ENCODE assay signal across 10 cellular contexts in genomic region chr13:23570931-23571330, GRCh38. TPM values are rescaled to one million over a fixed set of nuclear protein-coding genes. Genes with fewer than 3 reads are reported as not detected.
DNase-seq lines count a peak whose midpoint lies in the region; ATAC-seq and TF ChIP-seq lines count a peak whose summit lies in the region.
"Had no signal": no experiment of that assay in that cellular context is flagged by ENCODE, and none has a peak within 500 bp of the region (broad histone marks: within the 10 kb centered on the region; RNA-seq: fewer than 3 reads in every experiment).

No MANE protein-coding gene starts in this region.

- H3K4me3 Mint-ChIP-seq in mesothelial cell of epicardium = peak overlapping the region; percentile 80
- no peak overlapping the region for H3K4me3 Mint-ChIP-seq in stimulated activated effector memory CD8-positive, alpha-beta T cell treated with anti-CD3 and anti-CD28 coated beads, Interleukin-12 subunit alpha, Interleukin-12 subunit beta, amount 100 ng/mL, for 72 hours
- H3K4me3 Mint-ChIP-seq: WTC11 had no signal

- H3K4me2 ChIP-seq in Loucy (ENCODE audit: low read depth, low read length, poor library complexity, severe bottlenecking) = no peak overlapping the region

- 73 to 77% methylated on average over 1 of the region's 1 CpG for WGBS in testis, 2 donors

- H3K79me2 ChIP-seq in Loucy (ENCODE audit: insufficient read depth, low read length) = no peaks in the 10 kb centered on the region

- intact Hi-C loops in testis (cut with DNase I; ENCODE audit: low total_unique reads) = loop anchor here (10.0 kb wide), 1 partner anchor 106 kb away; no protein-coding TSS in a partner anchor

- H3K9me3 ChIP-seq in Loucy (ENCODE audit: insufficient read depth, low read depth, low read length) (no peaks in the 10 kb centered on the region), testis (no peaks in the 10 kb centered on the region)

- H3K9me2 ChIP-seq in Loucy (replicated peaks; ENCODE audit: low read depth, low read length) = no peaks in the 10 kb centered on the region

- peak overlapping the region; percentile 98 for H3K27ac Mint-ChIP-seq in mesothelial cell of epicardium
- H3K27ac Mint-ChIP-seq in stimulated activated effector memory CD8-positive, alpha-beta T cell treated with anti-CD3 and anti-CD28 coated beads, Interleukin-12 subunit alpha, Interleukin-12 subunit beta, amount 100 ng/mL, for 72 hours = no peak overlapping the region
- H3K27ac Mint-ChIP-seq: WTC11 had no signal

- peaks cover 2% of the 10 kb centered on the region for H3K36me3 Mint-ChIP-seq in mesothelial cell of epicardium
- no peaks in the 10 kb centered on the region for H3K36me3 Mint-ChIP-seq in stimulated activated effector memory CD8-positive, alpha-beta T cell treated with anti-CD3 and anti-CD28 coated beads, Interleukin-12 subunit alpha, Interleukin-12 subunit beta, amount 100 ng/mL, for 72 hours
- H3K36me3 Mint-ChIP-seq: WTC11 had no signal

- ATAC-seq in GM21619 (IDR thresholded peaks at IDR 0.05; ENCODE audit: unreplicated experiment) (no peak), HG03097 (IDR thresholded peaks at IDR 0.05; ENCODE audit: low FRiP score, unreplicated experiment) (no peak)
- no peak for ATAC-seq in stimulated activated effector memory CD8-positive, alpha-beta T cell treated with anti-CD3 and anti-CD28 coated beads, Interleukin-12 subunit alpha, Interleukin-12 subunit beta, amount 100 ng/mL, for 72 hours

- CTCF ChIA-PET in BJ (lab: Yijun Ruan, JAX) = interaction anchor here (1.1 to 1.6 kb wide), 3 partner anchors 11 to 135 kb away, joined by 3 to 5 read pairs (median 3); no protein-coding TSS in a partner anchor

- H4K20me1 ChIP-seq in Loucy (ENCODE audit: insufficient read depth, low read length, poor library complexity, severe bottlenecking) = no peaks in the 10 kb centered on the region

- H3K4me1 Mint-ChIP-seq in mesothelial cell of epicardium = peaks cover 52% of the 10 kb centered on the region
- no peaks in the 10 kb centered on the region for H3K4me1 Mint-ChIP-seq in stimulated activated effector memory CD8-positive, alpha-beta T cell treated with anti-CD3 and anti-CD28 coated beads, Interleukin-12 subunit alpha, Interleukin-12 subunit beta, amount 100 ng/mL, for 72 hours

- H3K4me1 ChIP-seq in Loucy (ENCODE audit: insufficient read depth, low read length, poor library complexity, severe bottlenecking) = no peaks in the 10 kb centered on the region
- H3K4me1 ChIP-seq in testis = peaks cover 5% of the 10 kb centered on the region

- TF ChIP-seq CTCF in BJ (IDR thresholded peaks at IDR 0.05; ENCODE audit: insufficient read depth, low read depth, low read length) (peak; percentile 35; the same call in 1 of the 2 replicates), Loucy (conservative IDR thresholded peaks at IDR 0.05; ENCODE audit: low read length) (peak; percentile 36), coronary artery (IDR thresholded peaks at IDR 0.05) (no peak), mesothelial cell of epicardium (IDR thresholded peaks at IDR 0.05; ENCODE audit: unreplicated experiment) (no peak), testis (IDR thresholded peaks at IDR 0.05) (no peak)

- no peaks in the 10 kb centered on the region for H3K27me3 Mint-ChIP-seq in mesothelial cell of epicardium (ENCODE audit: low read depth)

- H2AFZ ChIP-seq in Loucy (ENCODE audit: low read length) = no peak overlapping the region

- POLR2A ChIA-PET in BJ (lab: Charles Lee) = no interaction called here

- peak overlapping the region; percentile 23 for H3K4me3 ChIP-seq in BJ (ENCODE audit: low read depth, low read length)
- no peak overlapping the region for H3K4me3 ChIP-seq in Loucy (ENCODE audit: low read length, poor library complexity, severe bottlenecking)
- peak overlapping the region; percentile 28 for H3K4me3 ChIP-seq in coronary artery
- no peak overlapping the region for H3K4me3 ChIP-seq in testis

- TF ChIP-seq POLR2A in testis (IDR thresholded peaks at IDR 0.05) = no peak

- no peaks in the 10 kb centered on the region for H3K9me3 Mint-ChIP-seq in mesothelial cell of epicardium
- no peaks in the 10 kb centered on the region for H3K9me3 Mint-ChIP-seq in stimulated activated effector memory CD8-positive, alpha-beta T cell treated with anti-CD3 and anti-CD28 coated beads, Interleukin-12 subunit alpha, Interleukin-12 subunit beta, amount 100 ng/mL, for 72 hours
- H3K9me3 Mint-ChIP-seq: WTC11 had no signal

- H3K36me3 ChIP-seq in BJ (ENCODE audit: control insufficient read depth, insufficient read depth, low read length) (no peaks in the 10 kb centered on the region), Loucy (ENCODE audit: insufficient read depth, low read length) (no peaks in the 10 kb centered on the region), testis (ENCODE audit: low read depth, missing control alignments) (no peaks in the 10 kb centered on the region)

- H3K27me3 ChIP-seq in BJ (ENCODE audit: control insufficient read depth, insufficient read depth, low read length) (no peaks in the 10 kb centered on the region), Loucy (ENCODE audit: insufficient read depth, low read length, poor library complexity, severe bottlenecking) (peaks cover 13% of the 10 kb centered on the region), testis (no peaks in the 10 kb centered on the region)

- DNase-seq in BJ (ENCODE audit: low read depth) (no peak), coronary artery (ENCODE audit: low spot score) (no peak), mesothelial cell of epicardium (ENCODE audit: low spot score in 2 of 2, unreplicated experiment in 2 of 2) (no peak), testis (no peak)
- DNase-seq in stimulated activated effector memory CD8-positive, alpha-beta T cell treated with anti-CD3 and anti-CD28 coated beads, Interleukin-12 subunit alpha, Interleukin-12 subunit beta, amount 100 ng/mL, for 72 hours (ENCODE audit: low spot score in 2 of 2) = no peak
- DNase-seq: stimulated activated CD4-positive, alpha-beta T cell treated with anti-CD3 and anti-CD28 coated beads, Interleukin-4, amount 100 ng/mL, for 4 hours had no signal

- no peaks in the 10 kb centered on the region for H3F3A ChIP-seq in Loucy (ENCODE audit: low read depth)

- H3K27ac ChIP-seq in coronary artery (no peak overlapping the region), testis (no peak overlapping the region)

- no peak overlapping the region for H3K9ac ChIP-seq in Loucy (ENCODE audit: low read depth, low read length, poor library complexity, severe bottlenecking)

RNA-seq across cellular contexts. Expression of gene TNFRSF19, which starts 0.7 kb away (rescaled TPM):
- polyA plus RNA-seq in BJ (2011; rRNA removed) = 11.6 and 14.8 TPM in 2 replicates
- 9.9 and 12.7 TPM in 2 replicates for polyA minus RNA-seq in BJ (2011; rRNA and poly(A)+ RNA removed)
- total RNA-seq in mesothelial cell of epicardium = 38.3 to 43.5 TPM (median 40.3 TPM) in 3 replicates
- total RNA-seq in testis = 1 to 10 TPM; 6.2 to 8.4 TPM
- polyA plus RNA-seq in testis (ENCODE audit: insufficient read depth, low read depth, low replicate concordance) = 5.7 TPM

Comparison
In these comparisons a context has a peak if more than half of its experiments do, and no peak if none do; other contexts are left out.
1. H3K4me3 ChIP-seq: peak in BJ (single experiment) and coronary artery (single experiment); none in Loucy (single experiment) and testis (0 of 2).
2. CTCF ChIP-seq: peak in BJ (single experiment) and Loucy (single experiment); none in coronary artery (single experiment), mesothelial cell of epicardium (single experiment) and testis (0 of 3).